1 cellular context compared by ENCODE assay signal in genomic region chr1:20787100-20787774, GRCh38.
A peak's percentile ranks its signal among the peaks of the same experiment; 100 is the strongest.
TF ChIP-seq lines count a peak whose summit lies in the region.

Gene HP1BP3, minus strand, starts transcription at chr1:20787307. Its CDS starts 6,867 bp downstream, at chr1:20780440.

TF ChIP-seq in K562, 482 proteins besides CTCF, POLR2A, EP300 and RAD21 (continued from another document and continues in another):
- no peak for TF ChIP-seq AFF4 (CRISPR knock-in tag; IDR thresholded peaks at IDR 0.05)
- TF ChIP-seq RFX1 (IDR thresholded peaks at IDR 0.05), result no peak
- TF ChIP-seq VEZF1 (CRISPR knock-in tag; IDR thresholded peaks at IDR 0.05), result peak; percentile 93
- TF ChIP-seq MTA2 (IDR thresholded peaks at IDR 0.05; ENCODE audit: low read depth), result no peak
- TF ChIP-seq NR2C2 (CRISPR knock-in tag; IDR thresholded peaks at IDR 0.05), result no peak
- TF ChIP-seq NR2C2 (tag; IDR thresholded peaks at IDR 0.05), result peak; percentile 85
- TF ChIP-seq ZNF239 (CRISPR knock-in tag; IDR thresholded peaks at IDR 0.05), result no peak
- TF ChIP-seq EHMT2 (IDR thresholded peaks at IDR 0.05), result no peak
- TF ChIP-seq, protein P1, sequence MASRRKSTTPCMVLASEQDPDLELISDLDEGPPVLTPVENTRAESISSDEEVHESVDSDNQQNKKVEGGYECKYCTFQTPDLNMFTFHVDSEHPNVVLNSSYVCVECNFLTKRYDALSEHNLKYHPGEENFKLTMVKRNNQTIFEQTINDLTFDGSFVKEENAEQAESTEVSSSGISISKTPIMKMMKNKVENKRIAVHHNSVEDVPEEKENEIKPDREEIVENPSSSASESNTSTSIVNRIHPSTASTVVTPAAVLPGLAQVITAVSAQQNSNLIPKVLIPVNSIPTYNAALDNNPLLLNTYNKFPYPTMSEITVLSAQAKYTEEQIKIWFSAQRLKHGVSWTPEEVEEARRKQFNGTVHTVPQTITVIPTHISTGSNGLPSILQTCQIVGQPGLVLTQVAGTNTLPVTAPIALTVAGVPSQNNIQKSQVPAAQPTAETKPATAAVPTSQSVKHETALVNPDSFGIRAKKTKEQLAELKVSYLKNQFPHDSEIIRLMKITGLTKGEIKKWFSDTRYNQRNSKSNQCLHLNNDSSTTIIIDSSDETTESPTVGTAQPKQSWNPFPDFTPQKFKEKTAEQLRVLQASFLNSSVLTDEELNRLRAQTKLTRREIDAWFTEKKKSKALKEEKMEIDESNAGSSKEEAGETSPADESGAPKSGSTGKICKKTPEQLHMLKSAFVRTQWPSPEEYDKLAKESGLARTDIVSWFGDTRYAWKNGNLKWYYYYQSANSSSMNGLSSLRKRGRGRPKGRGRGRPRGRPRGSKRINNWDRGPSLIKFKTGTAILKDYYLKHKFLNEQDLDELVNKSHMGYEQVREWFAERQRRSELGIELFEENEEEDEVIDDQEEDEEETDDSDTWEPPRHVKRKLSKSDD (conservative IDR thresholded peaks at IDR 0.05; ENCODE audit: low read length), result no peak
- no peak for TF ChIP-seq ZBTB8A (IDR thresholded peaks at IDR 0.05; ENCODE audit: partially characterized antibody)
- no peak for TF ChIP-seq HMG20B (CRISPR knock-in tag; IDR thresholded peaks at IDR 0.05)
- TF ChIP-seq RBM39 (optimal IDR thresholded peaks at IDR 0.05; ENCODE audit: low read depth, low read length), result peak; percentile 58
- TF ChIP-seq ZNF224 (CRISPR knock-in tag; IDR thresholded peaks at IDR 0.05), result no peak
- TF ChIP-seq ELK1 (CRISPR knock-in tag; IDR thresholded peaks at IDR 0.05), result no peak
- no peak for TF ChIP-seq ZNF133 (CRISPR knock-in tag; IDR thresholded peaks at IDR 0.05)
- TF ChIP-seq, protein P2, sequence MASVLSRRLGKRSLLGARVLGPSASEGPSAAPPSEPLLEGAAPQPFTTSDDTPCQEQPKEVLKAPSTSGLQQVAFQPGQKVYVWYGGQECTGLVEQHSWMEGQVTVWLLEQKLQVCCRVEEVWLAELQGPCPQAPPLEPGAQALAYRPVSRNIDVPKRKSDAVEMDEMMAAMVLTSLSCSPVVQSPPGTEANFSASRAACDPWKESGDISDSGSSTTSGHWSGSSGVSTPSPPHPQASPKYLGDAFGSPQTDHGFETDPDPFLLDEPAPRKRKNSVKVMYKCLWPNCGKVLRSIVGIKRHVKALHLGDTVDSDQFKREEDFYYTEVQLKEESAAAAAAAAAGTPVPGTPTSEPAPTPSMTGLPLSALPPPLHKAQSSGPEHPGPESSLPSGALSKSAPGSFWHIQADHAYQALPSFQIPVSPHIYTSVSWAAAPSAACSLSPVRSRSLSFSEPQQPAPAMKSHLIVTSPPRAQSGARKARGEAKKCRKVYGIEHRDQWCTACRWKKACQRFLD (CRISPR knock-in tag; IDR thresholded peaks at IDR 0.05), result peak; percentile 98
- TF ChIP-seq ZNF445 (CRISPR knock-in tag; IDR thresholded peaks at IDR 0.05; ENCODE audit: low read depth), result no peak
- TF ChIP-seq MTA3 (IDR thresholded peaks at IDR 0.05; ENCODE audit: borderline replicate concordance), result peak; percentile 39
- no peak for TF ChIP-seq COPS2 (conservative IDR thresholded peaks at IDR 0.05)
- no peak for TF ChIP-seq ZSCAN29 (IDR thresholded peaks at IDR 0.05)
- no peak for TF ChIP-seq KAT8 (IDR thresholded peaks at IDR 0.05; ENCODE audit: low read depth)
- no peak for TF ChIP-seq ZBTB33 (CRISPR knock-in tag; IDR thresholded peaks at IDR 0.05)
- TF ChIP-seq NR2F6 (CRISPR knock-in tag; IDR thresholded peaks at IDR 0.05), result no peak
- peak; percentile 77 for TF ChIP-seq SUPT5H (IDR thresholded peaks at IDR 0.05)
- TF ChIP-seq BRD4 (IDR thresholded peaks at IDR 0.05), result no peak
- no peak for TF ChIP-seq TEAD1 (CRISPR knock-in tag; IDR thresholded peaks at IDR 0.05)
- no peak for TF ChIP-seq RBM17 (IDR thresholded peaks at IDR 0.05; ENCODE audit: borderline replicate concordance, low read depth, low read length)
- TF ChIP-seq CC2D1A (IDR thresholded peaks at IDR 0.05), result no peak
- TF ChIP-seq CREBBP (IDR thresholded peaks at IDR 0.05; ENCODE audit: low read depth, low read length), result no peak
- TF ChIP-seq CGGBP1 (CRISPR knock-in tag; IDR thresholded peaks at IDR 0.05), result 0 out of 2 replicates have a peak, but pooled peaks have one; percentile 20
- no peak for TF ChIP-seq ZNF124 (CRISPR knock-in tag; IDR thresholded peaks at IDR 0.05)
- 0 out of 2 replicates have a peak, but pooled peaks have one; percentile 23 for TF ChIP-seq SMARCC2 (IDR thresholded peaks at IDR 0.05; ENCODE audit: low read depth)
- TF ChIP-seq NFYB (IDR thresholded peaks at IDR 0.05; ENCODE audit: extremely low read depth, insufficient read length), result no peak
- TF ChIP-seq, protein P3, sequence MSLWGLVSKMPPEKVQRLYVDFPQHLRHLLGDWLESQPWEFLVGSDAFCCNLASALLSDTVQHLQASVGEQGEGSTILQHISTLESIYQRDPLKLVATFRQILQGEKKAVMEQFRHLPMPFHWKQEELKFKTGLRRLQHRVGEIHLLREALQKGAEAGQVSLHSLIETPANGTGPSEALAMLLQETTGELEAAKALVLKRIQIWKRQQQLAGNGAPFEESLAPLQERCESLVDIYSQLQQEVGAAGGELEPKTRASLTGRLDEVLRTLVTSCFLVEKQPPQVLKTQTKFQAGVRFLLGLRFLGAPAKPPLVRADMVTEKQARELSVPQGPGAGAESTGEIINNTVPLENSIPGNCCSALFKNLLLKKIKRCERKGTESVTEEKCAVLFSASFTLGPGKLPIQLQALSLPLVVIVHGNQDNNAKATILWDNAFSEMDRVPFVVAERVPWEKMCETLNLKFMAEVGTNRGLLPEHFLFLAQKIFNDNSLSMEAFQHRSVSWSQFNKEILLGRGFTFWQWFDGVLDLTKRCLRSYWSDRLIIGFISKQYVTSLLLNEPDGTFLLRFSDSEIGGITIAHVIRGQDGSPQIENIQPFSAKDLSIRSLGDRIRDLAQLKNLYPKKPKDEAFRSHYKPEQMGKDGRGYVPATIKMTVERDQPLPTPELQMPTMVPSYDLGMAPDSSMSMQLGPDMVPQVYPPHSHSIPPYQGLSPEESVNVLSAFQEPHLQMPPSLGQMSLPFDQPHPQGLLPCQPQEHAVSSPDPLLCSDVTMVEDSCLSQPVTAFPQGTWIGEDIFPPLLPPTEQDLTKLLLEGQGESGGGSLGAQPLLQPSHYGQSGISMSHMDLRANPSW (CRISPR knock-in tag; IDR thresholded peaks at IDR 0.05), result no peak
- peak; percentile 66 to 78 for TF ChIP-seq E2F6 (IDR thresholded peaks at IDR 0.05; ENCODE audit: borderline replicate concordance in 1 of 2, extremely low read depth in 1 of 2, insufficient read depth in 1 of 2, insufficient read length in 1 of 2, low read depth in 1 of 2, low read length in 1 of 2, poor library complexity in 1 of 2, severe bottlenecking in 1 of 2)
- TF ChIP-seq FOXA3 (CRISPR knock-in tag; conservative IDR thresholded peaks at IDR 0.05 in 1 of 2, IDR thresholded peaks at IDR 0.05 in 1 of 2), result 0 out of 4 replicates have a peak, but pooled peaks have one; percentile 14 to 63
- no peak for TF ChIP-seq U2AF2 (optimal IDR thresholded peaks at IDR 0.05; ENCODE audit: low read depth, low read length)
- peak; percentile 39; the same call in 1 of the 2 replicates for TF ChIP-seq TARDBP (IDR thresholded peaks at IDR 0.05)
- TF ChIP-seq NKRF (IDR thresholded peaks at IDR 0.05; ENCODE audit: borderline replicate concordance), result no peak; the same call in none of the 2 replicates
- no peak for TF ChIP-seq MBD2 (IDR thresholded peaks at IDR 0.05; ENCODE audit: borderline replicate concordance, low read depth)
- TF ChIP-seq POU5F1 (IDR thresholded peaks at IDR 0.05; ENCODE audit: borderline replicate concordance, low read depth, low read length, partially characterized antibody), result no peak
- TF ChIP-seq IRF9 (tag; IDR thresholded peaks at IDR 0.05), result no peak
